In the genomic region with DNA sequence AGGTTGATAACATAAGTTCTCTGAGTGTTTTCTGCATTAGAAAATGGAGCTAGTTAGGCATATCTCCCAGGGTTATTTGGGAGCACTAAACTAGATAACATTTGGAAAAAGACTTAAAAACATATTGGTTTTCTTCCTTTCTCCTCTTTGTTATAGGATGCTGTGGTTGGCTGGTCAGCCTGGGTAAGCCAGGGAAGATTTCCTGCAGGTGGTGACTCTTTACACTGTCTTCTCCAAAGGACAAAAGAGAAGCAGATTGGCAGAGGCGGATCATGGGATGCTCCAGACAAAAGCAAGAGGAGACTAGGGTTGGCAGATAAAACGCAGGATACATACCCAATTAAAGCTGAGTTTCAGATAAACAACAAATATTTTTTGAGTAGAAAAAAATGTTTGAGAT, we compare ENCODE assay signal across 17 cellular contexts. TPM values are rescaled to one million over a fixed set of nuclear protein-coding genes. Genes with fewer than 3 reads are reported as not detected.
DNase-seq lines count a peak whose midpoint lies in the region; ATAC-seq and TF ChIP-seq lines count a peak whose summit lies in the region.
"Had no signal": no experiment of that assay in that cellular context is flagged by ENCODE, and none has a peak within 500 bp of the region (broad histone marks: within the 10 kb centered on the region; RNA-seq: fewer than 3 reads in every experiment).

No MANE protein-coding gene starts in this region.

- TF ChIP-seq CTCF in tibial artery (IDR thresholded peaks at IDR 0.05): no peak
- TF ChIP-seq CTCF in thyroid gland (IDR thresholded peaks at IDR 0.05): no peak

- H3K36me3 Mint-ChIP-seq in activated CD4-positive, alpha-beta T cell treated with anti-CD3 and anti-CD28 coated beads for 36 hours (ENCODE audit: low read depth): no peaks in the 10 kb centered on the region

- POLR2A ChIA-PET in activated CD4-positive, alpha-beta T cell treated with anti-CD3 and anti-CD28 coated beads for 36 hours (lab: Charles Lee): interaction anchor here (0.6 to 1.1 kb wide), 3 partner anchors 34 to 614 kb away, joined by 3 to 4 read pairs (median 3); no protein-coding TSS in a partner anchor

- H3K9me3 ChIP-seq in tibial artery (no peaks in the 10 kb centered on the region), thyroid gland (no peaks in the 10 kb centered on the region)
- H3K9me3 ChIP-seq: heart right ventricle, right atrium auricular region, upper lobe of left lung had no signal

- TF ChIP-seq POLR2A in thyroid gland (IDR thresholded peaks at IDR 0.05): no peak

- H3K4me3 Mint-ChIP-seq in activated CD4-positive, alpha-beta T cell treated with anti-CD3 and anti-CD28 coated beads for 36 hours: no peak overlapping the region
- H3K4me3 Mint-ChIP-seq: activated naive CD8-positive, alpha-beta T cell had no signal

- peaks cover 0 to 16% (median 12%) of the 10 kb centered on the region in 4 donors for H3K4me1 ChIP-seq in tibial artery
- H3K4me1 ChIP-seq in thyroid gland: no peaks in the 10 kb centered on the region
- H3K4me1 ChIP-seq: right atrium auricular region had no signal

- H3K36me3 ChIP-seq in tibial artery (no peaks in the 10 kb centered on the region), thyroid gland (no peaks in the 10 kb centered on the region)
- H3K36me3 ChIP-seq: heart right ventricle, right atrium auricular region, upper lobe of left lung had no signal

- peaks cover 14% of the 10 kb centered on the region for H3K4me1 Mint-ChIP-seq in activated CD4-positive, alpha-beta T cell treated with anti-CD3 and anti-CD28 coated beads for 36 hours

- no peaks in the 10 kb centered on the region for H3K27me3 ChIP-seq in tibial artery
- no peaks in the 10 kb centered on the region for H3K27me3 ChIP-seq in thyroid gland
- H3K27me3 ChIP-seq: heart right ventricle, right atrium auricular region, upper lobe of left lung had no signal

- no peak overlapping the region for H3K4me3 ChIP-seq in tibial artery
- no peak overlapping the region for H3K4me3 ChIP-seq in thyroid gland (replicated peaks in 1 of 3)
- H3K4me3 ChIP-seq: heart right ventricle, right atrium auricular region, upper lobe of left lung had no signal

- H3K27ac Mint-ChIP-seq in activated CD4-positive, alpha-beta T cell treated with anti-CD3 and anti-CD28 coated beads for 36 hours: peak overlapping the region; percentile 47
- H3K27ac Mint-ChIP-seq: activated naive CD8-positive, alpha-beta T cell had no signal

- intact Hi-C loops in activated CD4-positive, alpha-beta T cell treated with anti-CD3 and anti-CD28 coated beads for 36 hours (cut with DNase I, micrococcal nuclease): no loop called here
- intact Hi-C loops in tibial artery (cut with DNase I; ENCODE audit: low total_unique reads): no loop called here
- intact Hi-C loops in thyroid gland (cut with DNase I): no loop called here

- CTCF ChIA-PET in activated CD4-positive, alpha-beta T cell treated with anti-CD3 and anti-CD28 coated beads for 36 hours (lab: Charles Lee): interaction anchor here (0.6 to 3.9 kb wide), 15 partner anchors 11 to 276 kb away, joined by 3 to 19 read pairs (median 4); no protein-coding TSS in a partner anchor

- DNase-seq in activated CD4-positive, alpha-beta T cell treated with anti-CD3 and anti-CD28 coated beads for 36 hours: no peak
- no peak for DNase-seq in activated CD4-positive, alpha-beta T cell treated with anti-CD3 and anti-CD28 coated beads for 1 hour
- DNase-seq in amniotic epithelial cell (ENCODE audit: low read depth) (peak; percentile 27), iris pigment epithelial cell (ENCODE audit: low read depth) (peak; percentile 34), tibial artery (no peak), NCI-H1048 (lab: John Stamatoyannopoulos, UW) (no peak), COLO668 (lab: John Stamatoyannopoulos, UW; ENCODE audit: unreplicated experiment) (no peak), thyroid gland (no peak)
- DNase-seq: DMS79; effector CD8-positive, alpha-beta T cell; heart right ventricle; NCI-H2171 treated with DMSO at 0.1 percent for 48 hours had no signal

- H3K9me3 Mint-ChIP-seq in activated CD4-positive, alpha-beta T cell treated with anti-CD3 and anti-CD28 coated beads for 36 hours (ENCODE audit: low read depth): no peaks in the 10 kb centered on the region

- WGBS in thyroid gland, 2 donors: 46 to 49% methylated on average over 2 of the region's 2 CpGs

- no peak for ATAC-seq in activated CD4-positive, alpha-beta T cell treated with anti-CD3 and anti-CD28 coated beads for 36 hours

- peak overlapping the region; percentile 47 to 49 for H3K27ac ChIP-seq in tibial artery
- no peak overlapping the region for H3K27ac ChIP-seq in thyroid gland

- no peaks in the 10 kb centered on the region for H3K27me3 Mint-ChIP-seq in activated CD4-positive, alpha-beta T cell treated with anti-CD3 and anti-CD28 coated beads for 36 hours
- H3K27me3 Mint-ChIP-seq: activated naive CD8-positive, alpha-beta T cell had no signal

RNA-seq across cellular contexts. Expression of gene CRYBA1, which starts 6.2 kb away (rescaled TPM):
- total RNA-seq in activated CD4-positive, alpha-beta T cell treated with anti-CD3 and anti-CD28 coated beads for 36 hours: not detected
- total RNA-seq in thyroid gland: not detected
- total RNA-seq: A673; heart right ventricle; right atrium auricular region; T-helper 2 cell treated with Interferon-gamma antibody and Interleukin-4, amounts not matched to agents 100 ng/mL and 5 ng/mL, for 36 hours; upper lobe of left lung had no signal

RNA-seq across cellular contexts. Expression of gene NUFIP2, which starts 53.5 kb away (rescaled TPM):
- 10 to 100 TPM; 55.1 to 93.1 TPM for total RNA-seq in activated CD4-positive, alpha-beta T cell treated with anti-CD3 and anti-CD28 coated beads for 36 hours
- 10 to 100 TPM; 29.9 to 52.3 (median 41.1) TPM for total RNA-seq in thyroid gland

Comparison
In these comparisons a context has a peak if more than half of its experiments do, and no peak if none do; other contexts are left out.
1. DNase-seq: peak in amniotic epithelial cell (single experiment) and iris pigment epithelial cell (single experiment); none in activated CD4-positive, alpha-beta T cell treated with anti-CD3 and anti-CD28 coated beads for 36 hours (single experiment), activated CD4-positive, alpha-beta T cell treated with anti-CD3 and anti-CD28 coated beads for 1 hour (single experiment), tibial artery (0 of 2), NCI-H1048 (single experiment), COLO668 (single experiment) and thyroid gland (0 of 2).
2. H3K27ac ChIP-seq: peak in tibial artery (2 of 2); none in thyroid gland (0 of 3).